Comparison of ENCODE assay signal across 9 cellular contexts in the genomic region with DNA sequence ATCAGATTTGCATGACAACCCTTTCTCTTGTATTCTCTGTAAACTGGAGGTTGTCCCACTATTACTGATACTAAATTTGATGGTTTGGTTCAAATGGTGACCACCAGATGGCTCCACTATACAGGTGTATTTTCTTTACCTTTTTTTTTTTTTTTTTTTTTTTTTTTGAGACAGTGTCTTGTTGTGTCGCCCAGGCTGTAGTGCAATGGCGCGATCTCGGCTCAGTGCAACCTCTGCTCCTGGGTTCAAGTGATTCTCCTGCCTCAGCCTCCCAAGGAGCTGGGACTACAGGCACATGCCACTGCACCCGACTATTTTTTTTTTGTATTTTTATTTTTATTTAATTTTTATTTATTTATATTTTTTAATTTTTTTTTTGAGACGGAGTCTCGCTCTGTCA. TPM values are rescaled to one million over a fixed set of nuclear protein-coding genes. Genes with fewer than 3 reads are reported as not detected.
DNase-seq lines count a peak whose midpoint lies in the region; ATAC-seq, FAIRE-seq and TF ChIP-seq lines count a peak whose summit lies in the region.
"Had no signal": no experiment of that assay in that cellular context is flagged by ENCODE, and none has a peak within 500 bp of the region (broad histone marks: within the 10 kb centered on the region; RNA-seq: fewer than 3 reads in every experiment).

No MANE protein-coding gene starts in this region.

- no peak overlapping the region for H3K9ac ChIP-seq in GM12878 (ENCODE audit: control insufficient read depth, insufficient read depth, low read length)

- DNase-seq in AG09319 (ENCODE audit: extremely low read depth, low read depth): no peak
- peak; percentile 18 for DNase-seq in GM03348 (ENCODE audit: low spot score)
- DNase-seq in NCI-H2171 treated with DMSO at 0.1 percent for 48 hours (lab: John Stamatoyannopoulos, UW): peak; percentile 75
- no peak for DNase-seq in GM12878 (ENCODE audit: low read depth, low spot score)
- peak in 1 of 2 donors; percentile 44 for DNase-seq in memory B cell (ENCODE audit: low spot score in 2 of 2)
- DNase-seq in sciatic nerve (ENCODE audit: low spot score): no peak
- DNase-seq in AG08395 (ENCODE audit: low spot score): no peak
- DNase-seq in aorta: no peak

- 75% methylated on average over 4 of the region's 7 CpGs for WGBS in GM12878 (ENCODE audit: insufficient coverage, insufficient replicate concordance, low lambda C conversion rate, missing lambda C conversion rate)
- WGBS in aorta, 2 donors: 73 to 80% methylated on average over 7 of the region's 7 CpGs

- no peaks in the 10 kb centered on the region for H3K9me3 Mint-ChIP-seq in memory B cell

- H3K79me2 ChIP-seq in GM12878 (ENCODE audit: control insufficient read depth, insufficient read depth, low read length): peaks cover 28% of the 10 kb centered on the region

- intact Hi-C loops in GM12878 (cut with micrococcal nuclease; ENCODE audit: unreplicated experiment) (no loop called here), sciatic nerve (cut with DNase I) (no loop called here), aorta (cut with DNase I) (no loop called here)

- peaks cover 6% of the 10 kb centered on the region for H3K4me1 Mint-ChIP-seq in memory B cell

- TF ChIP-seq RAD21 in GM12878 (IDR thresholded peaks at IDR 0.05; ENCODE audit: insufficient read depth, low read depth, low read length): peak; percentile 59

- SMC1A ChIA-PET in GM12878 (lab: Charles Lee; ENCODE audit: uncharacterized antibody, unreplicated experiment): interaction anchor here (0.6 to 2.3 kb wide), 9 partner anchors 20 to 349 kb away, joined by 3 to 11 read pairs (median 5); partner anchors contain the start of gene MRPL18

- H3K36me3 ChIP-seq in GM12878 (ENCODE audit: control insufficient read depth in 2 of 2, insufficient read depth in 2 of 2, low read length in 1 of 2) (no peaks in the 10 kb centered on the region), aorta (ENCODE audit: control insufficient read depth in 1 of 2, insufficient read depth in 2 of 2, low read length in 1 of 2) (no peaks in the 10 kb centered on the region)

- H4K20me1 ChIP-seq in GM12878 (ENCODE audit: control insufficient read depth, insufficient read depth): no peaks in the 10 kb centered on the region

- RAD21 ChIA-PET in GM12878 (lab: Charles Lee; ENCODE audit: unreplicated experiment): interaction anchor here (0.6 to 1.7 kb wide), 5 partner anchors 29 to 253 kb away, joined by 4 to 7 read pairs (median 4); no protein-coding TSS in a partner anchor

- BruUV-seq in GM12878 (replicated peaks; lab: Mats Ljungman, UMichigan): no TSS peak

- H3K27ac Mint-ChIP-seq in memory B cell: no peak overlapping the region

- TF ChIP-seq EP300 in GM12878 (IDR thresholded peaks at IDR 0.05; ENCODE audit: borderline replicate concordance in 1 of 2, control insufficient read depth in 1 of 2, low read depth in 2 of 2, low read length in 2 of 2): no peak

- H3K9me3 ChIP-seq in GM12878 (replicated peaks; ENCODE audit: control insufficient read depth, insufficient read depth, low read length) (no peaks in the 10 kb centered on the region; the same call in 2 of the 3 replicates), aorta (ENCODE audit: control insufficient read depth, low read length) (no peaks in the 10 kb centered on the region)

- peaks cover 7% of the 10 kb centered on the region for H3K36me3 Mint-ChIP-seq in memory B cell

- TF ChIP-seq CTCF in AG09319 (IDR thresholded peaks at IDR 0.05; ENCODE audit: low read depth, low read length) (peak; percentile 28), GM12878 (IDR thresholded peaks at IDR 0.05 in 2 of 3, conservative IDR thresholded peaks at IDR 0.05 in 1 of 3; ENCODE audit: control insufficient read depth in 2 of 3, extremely low read depth in 1 of 3, insufficient read depth in 1 of 3, low read depth in 3 of 3, low read length in 3 of 3) (peak; percentile 27 to 49 (median 27); a peak in 4 of 6 replicates)

- no peak for TF ChIP-seq POLR2A in GM12878 (IDR thresholded peaks at IDR 0.05; ENCODE audit: low read depth, low read length)

- ATAC-seq in GM12878 (peak; percentile 71), memory B cell (ENCODE audit: low read depth) (peak; percentile 75), sciatic nerve (no peak), aorta (ENCODE audit: low FRiP score) (no peak)

- FAIRE-seq in GM12878 (lab: Jason Lieb, UNC): no peak

- H3K27ac ChIP-seq in GM12878 (ENCODE audit: control insufficient read depth, insufficient read depth) (no peak overlapping the region), aorta (ENCODE audit: low read depth in 1 of 2, low read length in 2 of 2) (no peak overlapping the region)

- H3K27me3 Mint-ChIP-seq in memory B cell: no peaks in the 10 kb centered on the region

- H3K27me3 ChIP-seq in GM12878 (replicated peaks in 1 of 2; ENCODE audit: control insufficient read depth in 2 of 2, insufficient read depth in 2 of 2, low read length in 1 of 2) (no peaks in the 10 kb centered on the region), aorta (ENCODE audit: control insufficient read depth in 1 of 2, insufficient read depth in 2 of 2, low read length in 1 of 2) (no peaks in the 10 kb centered on the region)

- in situ Hi-C loops in GM12878 (cut with MboI): loop anchor here (25.0 kb wide), 1 partner anchor 742 kb away; no protein-coding TSS in a partner anchor

- POLR2A ChIA-PET in GM12878 (lab: Charles Lee): interaction anchor here (1.2 kb wide), 1 partner anchor 27 kb away, joined by 4 read pairs; no protein-coding TSS in a partner anchor

- H3K4me3 ChIP-seq in GM12878: no peak overlapping the region
- H3K4me3 ChIP-seq in aorta (ENCODE audit: low read length in 2 of 2): no peak overlapping the region
- H3K4me3 ChIP-seq: lung had no signal

- CTCF ChIA-PET in GM12878 (lab: Yijun Ruan, JAX): interaction anchor here (0.6 to 3.9 kb wide), 19 partner anchors 8 to 735 kb away, joined by 3 to 15 read pairs (median 4); no protein-coding TSS in a partner anchor

- no peak overlapping the region for H3K4me2 ChIP-seq in GM12878 (ENCODE audit: control insufficient read depth, insufficient read depth)

- no peak overlapping the region for H3K4me3 Mint-ChIP-seq in memory B cell

- no peak overlapping the region for H2AFZ ChIP-seq in GM12878 (ENCODE audit: control insufficient read depth, low read depth, low read length)

- H3K4me1 ChIP-seq in GM12878 (ENCODE audit: control insufficient read depth, insufficient read depth, low read length) (no peaks in the 10 kb centered on the region), aorta (ENCODE audit: control insufficient read depth in 1 of 2, insufficient read depth in 2 of 2, low read length in 2 of 2) (peaks cover 3 to 5% of the 10 kb centered on the region in 2 donors)

RNA-seq across cellular contexts. Expression of gene WTAP, which starts 6.6 kb away (rescaled TPM):
- 152 and 161 TPM in 2 replicates for total RNA-seq in GM12878 (2013; cell fraction: nucleolus; rRNA removed)
- total RNA-seq in GM12878 (2014; rRNA removed) (65.1 and 74.3 TPM in 2 replicates), GM12878 (2014; rRNA removed; fragmentation: Illumina TruSeq; extraction: Trizol) (80.8 and 83.8 TPM in 2 replicates), GM12878 (2021) (73.0 and 79.0 TPM in 2 replicates), sciatic nerve (88.0 TPM), aorta (10 to 100 TPM; 91.7 to 94.7 TPM)
- 48.7 TPM for polyA plus RNA-seq in GM12878 (2011; ENCODE audit: low read depth)
- polyA plus RNA-seq in GM12878 (2011; rRNA removed) (38.7 and 52.9 TPM in 2 replicates), GM12878 (2014; fragmentation: Illumina TruSeq; extraction: Trizol) (90.2 and 105 TPM in 2 replicates), GM12878 (2014; fragmentation: Nextera tagmentation; extraction: Ambion mirVana) (100 to 1,000 TPM; 102 to 132 TPM), GM12878 (2014; rRNA removed) (46.7 and 52.0 TPM in 2 replicates), GM12878 (2016; fragmentation: Nextera tagmentation; extraction: Ambion mirVana) (10 to 100 TPM; 82.3 to 95.7 TPM), aorta (10 to 100 TPM; 67.7 to 83.8 TPM)
- 19.7 and 25.0 TPM in 2 replicates for polyA plus RNA-seq in GM12878 (2011; cell fraction: cytosol; rRNA removed)
- 25.7 and 27.7 TPM in 2 replicates for polyA plus RNA-seq in GM12878 (2011; cell fraction: nucleus; rRNA removed)
- 59.1 and 59.4 TPM in 2 replicates for polyA plus RNA-seq in GM12878 (2012)
- polyA minus RNA-seq in GM12878 (2011; rRNA and poly(A)+ RNA removed): 51.0 and 64.1 TPM in 2 replicates
- 21.7 and 23.9 TPM in 2 replicates for polyA minus RNA-seq in GM12878 (2011; cell fraction: cytosol; rRNA and poly(A)+ RNA removed)
- polyA minus RNA-seq in GM12878 (2011; cell fraction: nucleus; rRNA and poly(A)+ RNA removed): 34.9 and 60.9 TPM in 2 replicates

RNA-seq across cellular contexts. Expression of gene SOD2, which starts 27.7 kb away (rescaled TPM):
- 16.2 and 17.1 TPM in 2 replicates for total RNA-seq in GM12878 (2013; cell fraction: nucleolus; rRNA removed)
- 39.8 and 40.5 TPM in 2 replicates for total RNA-seq in GM12878 (2014; rRNA removed)
- total RNA-seq in GM12878 (2014; rRNA removed; fragmentation: Illumina TruSeq; extraction: Trizol): 34.4 and 37.8 TPM in 2 replicates
- total RNA-seq in GM12878 (2021): 46.4 and 50.5 TPM in 2 replicates
- polyA plus RNA-seq in GM12878 (2011; ENCODE audit: low read depth): 21.0 TPM
- polyA plus RNA-seq in GM12878 (2011; rRNA removed): 42.3 and 43.8 TPM in 2 replicates
- polyA plus RNA-seq in GM12878 (2011; cell fraction: cytosol; rRNA removed): 35.0 and 38.5 TPM in 2 replicates
- 15.0 and 18.2 TPM in 2 replicates for polyA plus RNA-seq in GM12878 (2011; cell fraction: nucleus; rRNA removed)
- 26.9 and 27.8 TPM in 2 replicates for polyA plus RNA-seq in GM12878 (2012)
- 33.3 and 44.2 TPM in 2 replicates for polyA plus RNA-seq in GM12878 (2014; fragmentation: Illumina TruSeq; extraction: Trizol)
- 10 to 100 TPM; 12.1 to 20.9 TPM for polyA plus RNA-seq in GM12878 (2014; fragmentation: Nextera tagmentation; extraction: Ambion mirVana)
- polyA plus RNA-seq in GM12878 (2014; rRNA removed): 36.2 and 37.7 TPM in 2 replicates
- 10 to 100 TPM; 48.6 to 55.8 TPM for polyA plus RNA-seq in GM12878 (2016; fragmentation: Nextera tagmentation; extraction: Ambion mirVana)
- 37.2 and 48.3 TPM in 2 replicates for polyA minus RNA-seq in GM12878 (2011; rRNA and poly(A)+ RNA removed)
- polyA minus RNA-seq in GM12878 (2011; cell fraction: cytosol; rRNA and poly(A)+ RNA removed): 14.0 and 19.4 TPM in 2 replicates
- 6.9 and 11.0 TPM in 2 replicates for polyA minus RNA-seq in GM12878 (2011; cell fraction: nucleus; rRNA and poly(A)+ RNA removed)
- total RNA-seq in sciatic nerve: 370 TPM
- 100 to 1,000 TPM; 387 to 624 TPM for total RNA-seq in aorta
- 100 to 1,000 TPM in 1 of 2 donors, 10 to 100 TPM in 1; 98.1 to 209 TPM for polyA plus RNA-seq in aorta

RNA-seq across cellular contexts. Expression of gene ACAT2, which starts 41.1 kb away (rescaled TPM):
- total RNA-seq in GM12878 (2013; cell fraction: nucleolus; rRNA removed): 37.0 and 39.7 TPM in 2 replicates
- 87.9 and 93.3 TPM in 2 replicates for total RNA-seq in GM12878 (2014; rRNA removed)
- total RNA-seq in GM12878 (2014; rRNA removed; fragmentation: Illumina TruSeq; extraction: Trizol): 116 and 119 TPM in 2 replicates
- total RNA-seq in GM12878 (2021): 128 and 139 TPM in 2 replicates
- 47.7 TPM for polyA plus RNA-seq in GM12878 (2011; ENCODE audit: low read depth)
- polyA plus RNA-seq in GM12878 (2011; rRNA removed): 227 and 257 TPM in 2 replicates
- 105 and 107 TPM in 2 replicates for polyA plus RNA-seq in GM12878 (2011; cell fraction: cytosol; rRNA removed)
- polyA plus RNA-seq in GM12878 (2011; cell fraction: nucleus; rRNA removed): 68.8 and 81.2 TPM in 2 replicates
- 55.3 and 81.1 TPM in 2 replicates for polyA plus RNA-seq in GM12878 (2012)
- 98.9 and 134 TPM in 2 replicates for polyA plus RNA-seq in GM12878 (2014; fragmentation: Illumina TruSeq; extraction: Trizol)
- polyA plus RNA-seq in GM12878 (2014; fragmentation: Nextera tagmentation; extraction: Ambion mirVana): 100 to 1,000 TPM; 249 to 257 TPM
- 93.4 and 105 TPM in 2 replicates for polyA plus RNA-seq in GM12878 (2014; rRNA removed)
- 100 to 1,000 TPM; 137 to 150 TPM for polyA plus RNA-seq in GM12878 (2016; fragmentation: Nextera tagmentation; extraction: Ambion mirVana)
- polyA minus RNA-seq in GM12878 (2011; rRNA and poly(A)+ RNA removed): 113 and 140 TPM in 2 replicates
- 29.1 and 45.0 TPM in 2 replicates for polyA minus RNA-seq in GM12878 (2011; cell fraction: cytosol; rRNA and poly(A)+ RNA removed)
- 39.4 and 46.5 TPM in 2 replicates for polyA minus RNA-seq in GM12878 (2011; cell fraction: nucleus; rRNA and poly(A)+ RNA removed)
- total RNA-seq in sciatic nerve: 55.3 TPM
- 10 to 100 TPM; 16.5 to 21.4 TPM for total RNA-seq in aorta
- 10 to 100 TPM; 13.0 to 18.7 TPM for polyA plus RNA-seq in aorta

Comparison
In these comparisons a context has a peak if more than half of its experiments do, and no peak if none do; other contexts are left out.
1. DNase-seq: peak in GM03348 (single experiment) and NCI-H2171 treated with DMSO at 0.1 percent for 48 hours (single experiment); none in AG09319 (single experiment), GM12878 (single experiment), sciatic nerve (single experiment), AG08395 (single experiment) and aorta (0 of 2).
2. ATAC-seq: peak in GM12878 (single experiment) and memory B cell (single experiment); none in sciatic nerve (single experiment) and aorta (single experiment).